Comparison of ENCODE assay signal across 8 cellular contexts in genomic region chr11:117199061-117199915, GRCh38. TPM values are rescaled to one million over a fixed set of nuclear protein-coding genes. Genes with fewer than 3 reads are reported as not detected.
A peak's percentile ranks its signal among the peaks of the same experiment; 100 is the strongest.
DNase-seq lines count a peak whose midpoint lies in the region; ATAC-seq and TF ChIP-seq lines count a peak whose summit lies in the region.

Gene TAGLN, plus strand, starts transcription at chr11:117199370. Its CDS starts 3,644 bp downstream, at chr11:117203014.

- H3K9me3 ChIP-seq in stomach smooth muscle (ENCODE audit: control insufficient read depth in 2 of 2, low read length in 2 of 2), result no peaks in the 10 kb centered on the region

- H3K9ac ChIP-seq in stomach smooth muscle (ENCODE audit: low read length in 2 of 2), result peak within 1 kb of the TSS; percentile 100

- DNase-seq in HFFc6, result peak; percentile 94
- peak; percentile 95 for DNase-seq in choroid plexus epithelial cell (ENCODE audit: low read depth)
- DNase-seq in left colon, result peak; percentile 53 to 83
- no peak for DNase-seq in DMS79 (lab: John Stamatoyannopoulos, UW)
- DNase-seq in activated T-cell treated with anti-CD3 and anti-CD28 coated beads, Interleukin-2, amount 50 U/mL, for 4 hours, result no peak
- DNase-seq in GM19240 (ENCODE audit: insufficient read length, low spot score), result no peak
- DNase-seq in NK-92 treated with Interleukin-12 subunit alpha and Interleukin-12 subunit beta, amount 100 ng/mL, for 24 hours (lab: John Stamatoyannopoulos, UW), result no peak

- intact Hi-C loops in left colon (cut with DNase I, micrococcal nuclease), result no loop called here

- peak within 1 kb of the TSS; percentile 100 for H3K27ac ChIP-seq in stomach smooth muscle (ENCODE audit: low read length)

- no peaks in the 10 kb centered on the region for H3K9me3 Mint-ChIP-seq in HFFc6
- no peaks in the 10 kb centered on the region for H3K9me3 Mint-ChIP-seq in activated T-cell treated with anti-CD3 and anti-CD28 coated beads, Interleukin-2, amount 50 U/mL, for 4 hours

- peaks cover 39% of the 10 kb centered on the region for H3K36me3 Mint-ChIP-seq in HFFc6 (ENCODE audit: low read depth)
- peaks cover 10% of the 10 kb centered on the region for H3K36me3 Mint-ChIP-seq in activated T-cell treated with anti-CD3 and anti-CD28 coated beads, Interleukin-2, amount 50 U/mL, for 4 hours (ENCODE audit: insufficient read depth)

- peaks cover 9% of the 10 kb centered on the region for H3K27me3 Mint-ChIP-seq in HFFc6 (ENCODE audit: insufficient read depth)
- H3K27me3 Mint-ChIP-seq in activated T-cell treated with anti-CD3 and anti-CD28 coated beads, Interleukin-2, amount 50 U/mL, for 4 hours (ENCODE audit: low read depth), result no peaks in the 10 kb centered on the region

- H3K4me3 ChIP-seq in choroid plexus epithelial cell (ENCODE audit: low read depth, low read length), result peak within 1 kb of the TSS; percentile 66
- peak within 1 kb of the TSS; percentile 96 to 98 for H3K4me3 ChIP-seq in stomach smooth muscle (ENCODE audit: low read length in 2 of 2)

- peak; percentile 7 for ATAC-seq in left colon
- no peak for ATAC-seq in activated T-cell treated with anti-CD3 and anti-CD28 coated beads, Interleukin-2, amount 50 U/mL, for 4 hours

- H3K27ac Mint-ChIP-seq in HFFc6, result peak within 1 kb of the TSS; percentile 95

- TF ChIP-seq CTCF in HFFc6 (IDR thresholded peaks at IDR 0.05), result no peak
- no peak for TF ChIP-seq CTCF in choroid plexus epithelial cell (conservative IDR thresholded peaks at IDR 0.05; ENCODE audit: low read depth, low read length)

- H3K27me3 ChIP-seq in stomach smooth muscle (ENCODE audit: control insufficient read depth in 1 of 2, insufficient read depth in 2 of 2, low read length in 2 of 2), result no peaks in the 10 kb centered on the region

- H3K36me3 ChIP-seq in stomach smooth muscle (ENCODE audit: control insufficient read depth in 2 of 2, insufficient read depth in 2 of 2, low read length in 2 of 2), result peaks cover 43 to 44% of the 10 kb centered on the region in 2 donors

- peaks cover 63% of the 10 kb centered on the region for H3K4me1 Mint-ChIP-seq in HFFc6 (ENCODE audit: low read depth)
- peaks cover 2% of the 10 kb centered on the region for H3K4me1 Mint-ChIP-seq in activated T-cell treated with anti-CD3 and anti-CD28 coated beads, Interleukin-2, amount 50 U/mL, for 4 hours (ENCODE audit: low read depth)

- peaks cover 58% of the 10 kb centered on the region for H3K4me1 ChIP-seq in stomach smooth muscle (ENCODE audit: control insufficient read depth, insufficient read depth, low read length)

- peak within 1 kb of the TSS; percentile 93 for H3K4me3 Mint-ChIP-seq in HFFc6
- H3K4me3 Mint-ChIP-seq in activated T-cell treated with anti-CD3 and anti-CD28 coated beads, Interleukin-2, amount 50 U/mL, for 4 hours, result no peak within 1 kb of the TSS

RNA-seq across cellular contexts. Expression of gene TAGLN, which starts in this region (rescaled TPM):
- 1,000 to 10,000 TPM; 1,668 to 2,517 (median 1,780) TPM for total RNA-seq in HFFc6 (2021; fragmentation: NEBNext Ultra II Directional; extraction: Animal tissue kit (Norgen Biotek cat#: 25700))
- 100 to 1,000 TPM in 1 of 2 donors, 10 to 100 TPM in 1; 64.6 to 747 TPM for total RNA-seq in left colon
- 1 to 10 TPM; 2.5 to 3.9 (median 3.2) TPM for total RNA-seq in activated T-cell treated with anti-CD3 and anti-CD28 coated beads, Interleukin-2, amount 50 U/mL, for 4 hours

Comparison
In these comparisons a context has a peak if more than half of its experiments do, and no peak if none do; other contexts are left out.
1. RNA of gene TAGLN (total RNA-seq): 1,668 to 2,517 TPM in HFFc6 and 64.6 to 747 TPM in left colon; 2.5 to 3.9 TPM in activated T-cell treated with anti-CD3 and anti-CD28 coated beads, Interleukin-2, amount 50 U/mL, for 4 hours; every median in the first group is over 10 times any median in the second.
2. DNase-seq: peak in HFFc6 (single experiment), choroid plexus epithelial cell (single experiment) and left colon (2 of 2); none in DMS79 (single experiment), activated T-cell treated with anti-CD3 and anti-CD28 coated beads, Interleukin-2, amount 50 U/mL, for 4 hours (single experiment), GM19240 (single experiment) and NK-92 treated with Interleukin-12 subunit alpha and Interleukin-12 subunit beta, amount 100 ng/mL, for 24 hours (single experiment).